In genomic region chr1:67988066-67988465, GRCh38 we compare ENCODE assay signal across 20 cellular contexts.
"Had no signal": no experiment of that assay in that cellular context is flagged by ENCODE, and none has a peak within 500 bp of the region (broad histone marks: within the 10 kb centered on the region; RNA-seq: fewer than 3 reads in every experiment).

No MANE protein-coding gene starts in this region.

- H3K9me3 ChIP-seq: gastrocnemius medialis, left lung, suprapubic skin had no signal

- H3K36me3 ChIP-seq: gastrocnemius medialis, left lung, suprapubic skin had no signal

- DNase-seq: activated B cell treated with CpG ODN at 0.5 μM for 24 hours; activated CD4-positive, alpha-beta memory T cell treated with anti-CD3 and anti-CD28 coated beads for 36 hours; activated CD4-positive, alpha-beta T cell treated with anti-CD3 and anti-CD28 coated beads for 4 hours; activated naive CD4-positive, alpha-beta T cell treated with Interleukin-2 at 50 U/mL for 16 hours; activated naive CD8-positive, alpha-beta T cell treated with anti-CD3 and anti-CD28 coated beads, Interleukin-2, amount 10 ng/mL, durations not matched to agents 7 days and 5 days; activated T-cell treated with anti-CD3 and anti-CD28 coated beads for 4 hours; aorta; gastrocnemius medialis; head of caudate nucleus; kidney; left lung; posterior cingulate gyrus; stimulated activated CD4-positive, alpha-beta T cell treated with anti-CD3 and anti-CD28 coated beads, Interleukin-15, amount 100 ng/mL, for 24 hours; stimulated activated CD4-positive, alpha-beta T cell treated with anti-CD3 and anti-CD28 coated beads, Interleukin-2, amount 100 ng/mL, for 48 hours; stimulated activated naive CD8-positive, alpha-beta T cell treated with anti-CD3 and anti-CD28 coated beads, Interleukin-15, amount 100 ng/mL, for 72 hours; T-cell had no signal

- H3K27ac ChIP-seq: gastrocnemius medialis, left lung, skin epidermis, suprapubic skin had no signal

- H3K4me1 ChIP-seq: gastrocnemius medialis, left lung, suprapubic skin had no signal

- H3K27me3 ChIP-seq: gastrocnemius medialis, left lung, suprapubic skin had no signal

- FAIRE-seq: kidney had no signal

- ATAC-seq: activated T-helper 17 cell treated with anti-CD3 and anti-CD28 coated beads, Interleukin-2, amount 50 U/mL, for 72 hours; gastrocnemius medialis; natural killer cell treated with Interleukin-12 subunit alpha and Interleukin-12 subunit beta and Interleukin-15 and Interleukin-18, amount 100 ng/mL, for 72 hours; stimulated activated naive CD8-positive, alpha-beta T cell treated with anti-CD3 and anti-CD28 coated beads, Interleukin-15, amount 100 ng/mL, for 72 hours; T-cell had no signal

- H3K4me3 ChIP-seq: gastrocnemius medialis, left lung, skin epidermis, suprapubic skin had no signal
